Comparison of ENCODE assay signal across 27 cellular contexts in the genomic region with DNA sequence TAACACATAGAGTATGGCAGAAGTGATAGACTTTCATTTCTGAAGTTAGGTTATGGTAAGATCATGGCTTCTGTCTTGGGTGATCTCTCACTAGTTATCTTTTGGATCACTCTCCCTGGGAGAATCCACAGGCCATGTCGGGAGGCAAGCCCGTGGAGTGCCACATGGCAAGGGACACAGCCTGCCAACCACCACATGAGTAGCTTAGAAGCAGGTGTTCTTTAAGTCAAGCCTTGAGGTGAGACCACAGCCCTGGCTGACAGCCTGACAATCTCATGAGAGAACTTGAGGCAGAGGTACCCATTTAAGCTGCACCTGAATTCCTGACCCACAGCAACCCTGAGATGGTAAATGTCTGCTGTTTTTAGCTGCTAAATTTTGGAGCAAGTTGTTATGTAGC.
"Had no signal": no experiment of that assay in that cellular context is flagged by ENCODE, and none has a peak within 500 bp of the region (broad histone marks: within the 10 kb centered on the region; RNA-seq: fewer than 3 reads in every experiment).

No MANE protein-coding gene starts in this region.

- H3K9ac ChIP-seq: parathyroid adenoma had no signal

- ATAC-seq: activated CD4-positive, CD25-positive, alpha-beta regulatory T cell treated with anti-CD3 and anti-CD28 coated beads, Interleukin-2, amount 50 U/mL, for 24 hours; activated T-cell treated with anti-CD3 and anti-CD28 coated beads, Interleukin-2, amount 50 U/mL, for 4 hours; activated T-helper 17 cell treated with anti-CD3 and anti-CD28 coated beads, Interleukin-2, amount 50 U/mL, for 72 hours; left ventricle myocardium superior; naive thymus-derived CD4-positive, alpha-beta T cell; T-helper 17 cell had no signal

- H3K9me3 ChIP-seq: breast epithelium, esophagus squamous epithelium, right atrium auricular region, thoracic aorta, uterus had no signal

- DNase-seq: activated CD4-positive, alpha-beta memory T cell treated with anti-CD3 and anti-CD28 coated beads, Interleukin-2, amount 10 ng/mL, durations not matched to agents 7 days and 5 days; activated CD4-positive, alpha-beta T cell treated with anti-CD3 and anti-CD28 coated beads for 48 hours; activated naive CD4-positive, alpha-beta T cell treated with anti-CD3 and anti-CD28 coated beads for 36 hours; activated T-cell treated with anti-CD3 and anti-CD28 coated beads, Interleukin-2, amount 50 U/mL, for 4 hours; central memory CD4-positive, alpha-beta T cell; dermis blood vessel endothelial cell; effector CD8-positive, alpha-beta T cell; esophagus squamous epithelium; foreskin melanocyte; left ventricle myocardium superior; naive thymus-derived CD4-positive, alpha-beta T cell; nucleus accumbens; stimulated activated CD4-positive, alpha-beta T cell treated with anti-CD3 and anti-CD28 coated beads, Interleukin-15, amount 100 ng/mL, for 24 hours; stimulated activated CD4-positive, alpha-beta T cell treated with anti-CD3 and anti-CD28 coated beads, Interleukin-2, amount 100 ng/mL, for 24 hours; stimulated activated naive CD4-positive, alpha-beta T cell; SW 1271; T-helper 17 cell; T1000; uterus; WERI-Rb-1 had no signal

- H3K79me2 ChIP-seq: parathyroid adenoma had no signal

- H3K27ac ChIP-seq: breast epithelium, epithelial cell of prostate, esophagus squamous epithelium, parathyroid adenoma, right atrium auricular region, thoracic aorta, uterus, WERI-Rb-1 had no signal

- H2AFZ ChIP-seq: parathyroid adenoma had no signal

- H3K36me3 ChIP-seq: breast epithelium, esophagus squamous epithelium, right atrium auricular region, thoracic aorta, uterus, WERI-Rb-1 had no signal

- H3K4me1 ChIP-seq: breast epithelium, parathyroid adenoma had no signal

- H3K4me3 ChIP-seq: breast epithelium, esophagus squamous epithelium, right atrium auricular region, thoracic aorta, uterus had no signal

- H3K27me3 ChIP-seq: breast epithelium, right atrium auricular region, uterus had no signal
